In the genomic region with DNA sequence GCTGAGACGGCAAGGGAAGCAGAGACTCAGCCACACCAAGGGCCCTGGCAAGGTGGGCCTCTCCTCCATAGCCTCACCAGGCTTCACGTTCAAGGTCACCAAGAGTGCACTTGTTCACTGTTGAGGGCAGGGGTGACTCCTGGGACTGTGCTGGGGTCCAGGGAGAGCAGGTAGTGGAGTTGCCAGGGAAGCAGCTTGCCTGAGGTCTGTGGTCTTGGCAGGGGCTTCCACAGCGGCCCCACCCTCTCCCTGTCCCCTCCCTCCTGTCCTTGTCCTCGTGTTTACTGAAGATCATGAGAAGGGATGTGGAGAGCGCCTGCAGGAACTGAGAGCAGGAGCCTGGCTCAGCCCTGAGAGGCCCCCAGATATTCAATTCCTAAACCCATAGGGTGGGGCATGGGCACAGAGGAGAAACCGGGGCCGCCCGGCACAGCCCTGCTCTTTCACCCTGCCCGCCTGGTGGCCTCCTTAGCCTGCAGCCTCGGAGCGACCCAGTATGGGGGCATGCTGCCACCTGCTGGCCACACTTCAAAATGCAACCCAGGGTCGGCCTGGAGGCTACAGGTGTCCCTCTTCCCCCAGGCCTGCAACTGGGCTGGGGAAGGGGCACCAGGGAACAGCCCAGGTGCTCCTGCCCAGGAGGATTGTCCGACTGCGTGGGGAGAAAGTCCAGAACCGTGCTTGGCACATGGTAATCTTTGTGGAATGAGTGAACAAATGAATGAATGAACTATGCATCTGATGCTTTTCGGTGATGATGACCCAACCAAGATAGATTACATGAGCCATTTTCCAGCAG, we compare ENCODE assay signal across 8 cellular contexts. TPM values are rescaled to one million over a fixed set of nuclear protein-coding genes. Genes with fewer than 3 reads are reported as not detected.
DNase-seq lines count a peak whose midpoint lies in the region; ATAC-seq and TF ChIP-seq lines count a peak whose summit lies in the region.
"Not testable (repeated sequence)": the region's sequence is repeated elsewhere in the genome, so short reads cannot be mapped to it uniquely, and the experiment has no call there.

No MANE protein-coding gene starts in this region.

- H2AFZ ChIP-seq in GM23338: not testable (repeated sequence)

- H4K20me1 ChIP-seq in GM23338 (replicated peaks; ENCODE audit: insufficient read depth): not testable (repeated sequence)

- not testable (repeated sequence) for H3K4me3 ChIP-seq in GM23338; MG63; fibroblast of the aortic adventitia (ENCODE audit: low read depth, low read length); neutrophil (ENCODE audit: low read depth in 1 of 2, low read length in 1 of 2)

- not testable (repeated sequence) for H3K9me2 ChIP-seq in GM23338 (ENCODE audit: insufficient read depth)

- H3K9me3 Mint-ChIP-seq in GM23338; activated T-helper 17 cell treated with anti-CD3 and anti-CD28 coated beads, Interleukin-2, amount 50 U/mL, for 72 hours: not testable (repeated sequence)

- not testable (repeated sequence) for H3K27ac Mint-ChIP-seq in GM23338; activated T-helper 17 cell treated with anti-CD3 and anti-CD28 coated beads, Interleukin-2, amount 50 U/mL, for 72 hours

- H3K4me3 Mint-ChIP-seq in GM23338; activated T-helper 17 cell treated with anti-CD3 and anti-CD28 coated beads, Interleukin-2, amount 50 U/mL, for 72 hours: not testable (repeated sequence)

- H3K4me1 Mint-ChIP-seq in GM23338; activated T-helper 17 cell treated with anti-CD3 and anti-CD28 coated beads, Interleukin-2, amount 50 U/mL, for 72 hours: not testable (repeated sequence)

- not testable (repeated sequence) for H3K79me2 ChIP-seq in GM23338 (replicated peaks; ENCODE audit: insufficient read depth)

- not testable (repeated sequence) for H3K9me3 ChIP-seq in MG63, neutrophil

- not testable (repeated sequence) for H3K27me3 ChIP-seq in GM23338 (ENCODE audit: insufficient read depth); MG63; neutrophil

- peak; percentile 76 for DNase-seq in Daoy (ENCODE audit: low read depth)
- peak; percentile 87 for DNase-seq in GM23338 (ENCODE audit: low spot score)
- peak; percentile 66 for DNase-seq in MG63
- peak; percentile 57 for DNase-seq in SIG-M5 treated with dmso at 0.1 percent for 504 hours (lab: John Stamatoyannopoulos, UW; ENCODE audit: unreplicated experiment)
- DNase-seq in fibroblast of the aortic adventitia (ENCODE audit: low read depth): peak; percentile 63
- DNase-seq in stimulated activated naive CD8-positive, alpha-beta T cell treated with anti-CD3 and anti-CD28 coated beads, Interleukin-15, Interleukin-2, amounts not matched to agents 100 U/mL and 50 U/mL, for 24 hours: peak; percentile 92

- H3K36me3 ChIP-seq in GM23338 (ENCODE audit: insufficient read depth); MG63; neutrophil: not testable (repeated sequence)

- TF ChIP-seq CTCF in GM23338 (conservative IDR thresholded peaks at IDR 0.05; ENCODE audit: low read depth in 2 of 2): peak; percentile 81 to 96
- peak; percentile 88 for TF ChIP-seq CTCF in fibroblast of the aortic adventitia (IDR thresholded peaks at IDR 0.05; ENCODE audit: insufficient read depth, low read length)
- TF ChIP-seq CTCF in neutrophil (IDR thresholded peaks at IDR 0.05): peak; percentile 82

- H3K36me3 Mint-ChIP-seq in GM23338 (ENCODE audit: low read depth); activated T-helper 17 cell treated with anti-CD3 and anti-CD28 coated beads, Interleukin-2, amount 50 U/mL, for 72 hours (ENCODE audit: low read depth): not testable (repeated sequence)

- not testable (repeated sequence) for H3K27ac ChIP-seq in GM23338 (ENCODE audit: low read depth); neutrophil

- peaks cover 21% of the 10 kb centered on the region for H3K27me3 Mint-ChIP-seq in GM23338 (ENCODE audit: insufficient read depth, low read depth, poor library complexity)
- not testable (repeated sequence) for H3K27me3 Mint-ChIP-seq in activated T-helper 17 cell treated with anti-CD3 and anti-CD28 coated beads, Interleukin-2, amount 50 U/mL, for 72 hours

- ATAC-seq in GM23338: peak; percentile 66
- peak; percentile 83 for ATAC-seq in activated T-helper 17 cell treated with anti-CD3 and anti-CD28 coated beads, Interleukin-2, amount 50 U/mL, for 72 hours (replicated peaks)
- peak; percentile 71 for ATAC-seq in stimulated activated naive CD8-positive, alpha-beta T cell treated with anti-CD3 and anti-CD28 coated beads, Interleukin-15, Interleukin-2, amounts not matched to agents 100 U/mL and 50 U/mL, for 24 hours

- not testable (repeated sequence) for H3K4me1 ChIP-seq in GM23338 (ENCODE audit: insufficient read depth); neutrophil (ENCODE audit: control insufficient read depth in 1 of 2, insufficient read depth in 1 of 2, low read depth in 1 of 2, low read length in 1 of 2)

- not testable (repeated sequence) for H3F3A ChIP-seq in GM23338 (replicated peaks; ENCODE audit: low read depth)

- H3K4me2 ChIP-seq in GM23338: not testable (repeated sequence)

RNA-seq across cellular contexts. Expression of gene ALPI, which starts 15.5 kb away (rescaled TPM):
- not detected in 2 replicates for total RNA-seq in Daoy (2014; rRNA removed; shearing (Covaris generic))
- not detected in 2 replicates for total RNA-seq in GM23338 (2014; rRNA removed; shearing (Covaris generic))
- not detected in 2 replicates for polyA plus RNA-seq in GM23338 (2016; fragmentation: Nextera tagmentation; extraction: Ambion mirVana)
- total RNA-seq in MG63 (2014; rRNA removed; shearing (Covaris generic); ENCODE audit: low replicate concordance): not detected in 2 replicates
- not detected for total RNA-seq in activated T-helper 17 cell treated with anti-CD3 and anti-CD28 coated beads, Interleukin-2, amount 50 U/mL, for 72 hours
- total RNA-seq in fibroblast of the aortic adventitia (ENCODE audit: low replicate concordance): not detected in 2 replicates

RNA-seq across cellular contexts. Expression of gene ALPG, which starts 33.8 kb away (rescaled TPM):
- not detected in 2 replicates for total RNA-seq in Daoy (2014; rRNA removed; shearing (Covaris generic))
- total RNA-seq in GM23338 (2014; rRNA removed; shearing (Covaris generic)): 2.5 and 3.8 TPM in 2 replicates
- polyA plus RNA-seq in GM23338 (2016; fragmentation: Nextera tagmentation; extraction: Ambion mirVana): 0.89 and 1.4 TPM in 2 replicates
- not detected in 2 replicates for total RNA-seq in MG63 (2014; rRNA removed; shearing (Covaris generic); ENCODE audit: low replicate concordance)
- not detected for total RNA-seq in activated T-helper 17 cell treated with anti-CD3 and anti-CD28 coated beads, Interleukin-2, amount 50 U/mL, for 72 hours
- total RNA-seq in fibroblast of the aortic adventitia (ENCODE audit: low replicate concordance): not detected in 2 replicates

RNA-seq across cellular contexts. Expression of gene ECEL1, which starts 47.2 kb away (rescaled TPM):
- not detected in 2 replicates for total RNA-seq in Daoy (2014; rRNA removed; shearing (Covaris generic))
- total RNA-seq in GM23338 (2014; rRNA removed; shearing (Covaris generic)): 17.5 and 18.0 TPM in 2 replicates
- polyA plus RNA-seq in GM23338 (2016; fragmentation: Nextera tagmentation; extraction: Ambion mirVana): 6.7 and 9.3 TPM in 2 replicates
- not detected in 2 replicates for total RNA-seq in MG63 (2014; rRNA removed; shearing (Covaris generic); ENCODE audit: low replicate concordance)
- not detected for total RNA-seq in activated T-helper 17 cell treated with anti-CD3 and anti-CD28 coated beads, Interleukin-2, amount 50 U/mL, for 72 hours
- not detected in 2 replicates for total RNA-seq in fibroblast of the aortic adventitia (ENCODE audit: low replicate concordance)

Comparison
In these comparisons a context has a peak if more than half of its experiments do, and no peak if none do; other contexts are left out.
1. RNA of gene ECEL1, which starts 47.2 kb away (total RNA-seq): 17.5 to 18.0 TPM in GM23338; not detected in activated T-helper 17 cell treated with anti-CD3 and anti-CD28 coated beads, Interleukin-2, amount 50 U/mL, for 72 hours, not detected in Daoy, not detected in MG63 and not detected in fibroblast of the aortic adventitia; every median in the first group is over 10 times any median in the second.
2. Peak in every context shown above with its lines, with median percentiles within 50 percentile points of each other: DNase-seq, ATAC-seq and CTCF ChIP-seq.